ENCODE assay signal across 7 cellular contexts in the genomic region with DNA sequence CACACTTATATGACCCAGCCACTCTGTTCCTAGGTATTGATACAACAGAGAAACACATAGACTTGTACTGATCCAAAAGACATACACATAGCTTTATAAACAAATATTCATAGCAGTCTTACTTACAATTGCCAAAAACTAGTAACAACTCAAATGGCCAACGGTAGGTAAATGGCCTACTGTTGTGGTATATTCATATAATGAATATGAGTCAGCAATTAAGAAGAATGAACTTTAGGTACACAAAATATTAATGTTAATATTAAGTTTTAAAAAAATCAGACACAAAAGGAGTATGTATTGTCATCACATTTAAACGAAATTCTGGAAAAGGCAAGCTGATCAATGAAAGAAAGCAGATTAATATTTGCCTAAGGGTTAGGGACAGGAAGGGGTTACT.
"Had no signal": no experiment of that assay in that cellular context is flagged by ENCODE, and none has a peak within 500 bp of the region (broad histone marks: within the 10 kb centered on the region; RNA-seq: fewer than 3 reads in every experiment).

No MANE protein-coding gene starts in this region.

- H3K4me2 ChIP-seq: GM23338 had no signal

- H2AFZ ChIP-seq: GM23338 had no signal

- ATAC-seq: GM23338 had no signal

- DNase-seq: H9, HCEC 1CT, KG1 had no signal

- FAIRE-seq: H1, H54, HTR-8/SVneo had no signal

- H3K4me3 ChIP-seq: GM23338 had no signal
